29 cellular contexts compared by ENCODE assay signal in genomic region chr11:116868066-116868465, GRCh38. TPM values are rescaled to one million over a fixed set of nuclear protein-coding genes. Genes with fewer than 3 reads are reported as not detected.
"Had no signal": no experiment of that assay in that cellular context is flagged by ENCODE, and none has a peak within 500 bp of the region (broad histone marks: within the 10 kb centered on the region; RNA-seq: fewer than 3 reads in every experiment).

No MANE protein-coding gene starts in this region.

- H3K27me3 Mint-ChIP-seq: activated CD4-positive, alpha-beta T cell treated with anti-CD3 and anti-CD28 coated beads for 36 hours; activated CD8-positive, alpha-beta memory T cell treated with anti-CD3 and anti-CD28 coated beads, Interleukin-2, amount 10 ng/mL, durations not matched to agents 7 days and 5 days; activated naive CD8-positive, alpha-beta T cell; dendritic cell treated with granulocyte-macrophage colony-stimulating factor and Interleukin-4, amounts not matched to agents 40 ng/mL and 50 ng/mL, for 4 days; naive thymus-derived CD8-positive, alpha-beta T cell; type B pancreatic cell had no signal

- H3K9me3 Mint-ChIP-seq: activated T-cell treated with anti-CD3 and anti-CD28 coated beads, Interleukin-2, amount 50 U/mL, for 72 hours; dendritic cell treated with granulocyte-macrophage colony-stimulating factor and Interleukin-4, amounts not matched to agents 40 ng/mL and 50 ng/mL, for 4 days; immature natural killer cell; naive thymus-derived CD8-positive, alpha-beta T cell; neural progenitor cell; T-helper 2 cell treated with Interferon-gamma antibody and Interleukin-4, amounts not matched to agents 5 μg/mL and 100 μg/mL, for 36 hours; type B pancreatic cell had no signal

- H3K27me3 ChIP-seq: body of pancreas, esophagus muscularis mucosa, neural progenitor cell, sigmoid colon, uterus had no signal

- H3K4me3 ChIP-seq: body of pancreas, esophagus muscularis mucosa, lower lobe of right lung, neural progenitor cell, sigmoid colon, smooth muscle cell, uterus had no signal

- H3K4me1 Mint-ChIP-seq: neural progenitor cell had no signal

- H3K27ac ChIP-seq: body of pancreas, esophagus muscularis mucosa, lower lobe of right lung, neural progenitor cell, uterus had no signal

- H3K9ac ChIP-seq: neural progenitor cell had no signal

- DNase-seq: activated CD4-positive, alpha-beta T cell treated with anti-CD3 and anti-CD28 coated beads for 36 hours; activated CD4-positive, CD25-positive, alpha-beta regulatory T cell; activated CD8-positive, alpha-beta memory T cell treated with anti-CD3 and anti-CD28 coated beads, Interleukin-2, amount 10 ng/mL, durations not matched to agents 7 days and 5 days; activated CD8-positive, alpha-beta T cell treated with anti-CD3 and anti-CD28 coated beads, Interleukin-2, amount 10 ng/mL, durations not matched to agents 7 days and 5 days; activated naive CD4-positive, alpha-beta T cell; activated T-cell treated with anti-CD3 and anti-CD28 coated beads, Interleukin-2, amount 50 U/mL, for 72 hours; aorta; body of pancreas; effector CD4-positive, alpha-beta T cell; foreskin melanocyte; hypothalamus; immature natural killer cell; kidney; lower lobe of right lung; mesenchymal stem cell; naive thymus-derived CD8-positive, alpha-beta T cell; sigmoid colon; stimulated activated CD4-positive, alpha-beta T cell treated with anti-CD3 and anti-CD28 coated beads, Interleukin-1b, Interleukin-23, amount 100 ng/mL, for 48 hours; stimulated activated naive CD4-positive, alpha-beta T cell; T-helper 1 cell; uterus had no signal

- H3K36me3 ChIP-seq: neural progenitor cell, uterus had no signal

- H3K4me3 Mint-ChIP-seq: activated CD4-positive, alpha-beta T cell treated with anti-CD3 and anti-CD28 coated beads for 36 hours; activated CD8-positive, alpha-beta memory T cell treated with anti-CD3 and anti-CD28 coated beads, Interleukin-2, amount 10 ng/mL, durations not matched to agents 7 days and 5 days; activated CD8-positive, alpha-beta T cell treated with anti-CD3 and anti-CD28 coated beads, Interleukin-2, amount 10 ng/mL, durations not matched to agents 7 days and 5 days; activated naive CD8-positive, alpha-beta T cell; activated T-cell treated with anti-CD3 and anti-CD28 coated beads, Interleukin-2, amount 50 U/mL, for 72 hours; dendritic cell treated with granulocyte-macrophage colony-stimulating factor and Interleukin-4, amounts not matched to agents 40 ng/mL and 50 ng/mL, for 4 days; immature natural killer cell; naive thymus-derived CD8-positive, alpha-beta T cell; neural progenitor cell; T-helper 2 cell treated with Interferon-gamma antibody and Interleukin-4, amounts not matched to agents 5 μg/mL and 100 μg/mL, for 36 hours; type B pancreatic cell had no signal

- H3K4me1 ChIP-seq: body of pancreas, lower lobe of right lung, neural progenitor cell, sigmoid colon, uterus had no signal

- ATAC-seq: activated CD4-positive, alpha-beta T cell treated with anti-CD3 and anti-CD28 coated beads for 36 hours; activated CD8-positive, alpha-beta memory T cell treated with anti-CD3 and anti-CD28 coated beads, Interleukin-2, amount 10 ng/mL, durations not matched to agents 7 days and 5 days; activated CD8-positive, alpha-beta T cell treated with anti-CD3 and anti-CD28 coated beads, Interleukin-2, amount 10 ng/mL, durations not matched to agents 7 days and 5 days; activated T-cell treated with anti-CD3 and anti-CD28 coated beads, Interleukin-2, amount 50 U/mL, for 72 hours; body of pancreas; lower lobe of right lung; naive thymus-derived CD8-positive, alpha-beta T cell had no signal

- H3K27ac Mint-ChIP-seq: activated CD4-positive, alpha-beta T cell treated with anti-CD3 and anti-CD28 coated beads for 36 hours; activated CD8-positive, alpha-beta memory T cell treated with anti-CD3 and anti-CD28 coated beads, Interleukin-2, amount 10 ng/mL, durations not matched to agents 7 days and 5 days; activated CD8-positive, alpha-beta T cell treated with anti-CD3 and anti-CD28 coated beads, Interleukin-2, amount 10 ng/mL, durations not matched to agents 7 days and 5 days; activated naive CD8-positive, alpha-beta T cell; dendritic cell treated with granulocyte-macrophage colony-stimulating factor and Interleukin-4, amounts not matched to agents 40 ng/mL and 50 ng/mL, for 4 days; neural progenitor cell; T-helper 2 cell treated with Interferon-gamma antibody and Interleukin-4, amounts not matched to agents 5 μg/mL and 100 μg/mL, for 36 hours; type B pancreatic cell had no signal

- H3K9me3 ChIP-seq: body of pancreas, esophagus muscularis mucosa, lower lobe of right lung, sigmoid colon, uterus had no signal

RNA-seq across cellular contexts. Expression of gene APOA1, which starts 30.6 kb away (rescaled TPM):
- total RNA-seq: activated CD4-positive, alpha-beta T cell treated with anti-CD3 and anti-CD28 coated beads for 36 hours; activated CD8-positive, alpha-beta T cell treated with anti-CD3 and anti-CD28 coated beads, Interleukin-2, amount 10 ng/mL, durations not matched to agents 7 days and 5 days; activated T-cell treated with anti-CD3 and anti-CD28 coated beads, Interleukin-2, amount 50 U/mL, for 72 hours; aorta; kidney; SK-MEL-5 had no signal

RNA-seq across cellular contexts. Expression of gene APOC3, which starts 38.4 kb away (rescaled TPM):
- total RNA-seq: activated CD4-positive, alpha-beta T cell treated with anti-CD3 and anti-CD28 coated beads for 36 hours; activated CD8-positive, alpha-beta memory T cell treated with anti-CD3 and anti-CD28 coated beads, Interleukin-2, amount 10 ng/mL, durations not matched to agents 7 days and 5 days; activated CD8-positive, alpha-beta T cell treated with anti-CD3 and anti-CD28 coated beads, Interleukin-2, amount 10 ng/mL, durations not matched to agents 7 days and 5 days; activated T-cell treated with anti-CD3 and anti-CD28 coated beads, Interleukin-2, amount 50 U/mL, for 72 hours; aorta; esophagus muscularis mucosa; kidney; lower lobe of right lung; naive thymus-derived CD8-positive, alpha-beta T cell; sigmoid colon; SK-MEL-5; smooth muscle cell had no signal
- polyA plus RNA-seq: immature natural killer cell; naive thymus-derived CD8-positive, alpha-beta T cell had no signal

RNA-seq across cellular contexts. Expression of gene APOA4, which starts 45.0 kb away (rescaled TPM):
- total RNA-seq: activated CD4-positive, alpha-beta T cell treated with anti-CD3 and anti-CD28 coated beads for 36 hours; activated CD8-positive, alpha-beta memory T cell treated with anti-CD3 and anti-CD28 coated beads, Interleukin-2, amount 10 ng/mL, durations not matched to agents 7 days and 5 days; activated CD8-positive, alpha-beta T cell treated with anti-CD3 and anti-CD28 coated beads, Interleukin-2, amount 10 ng/mL, durations not matched to agents 7 days and 5 days; activated T-cell treated with anti-CD3 and anti-CD28 coated beads, Interleukin-2, amount 50 U/mL, for 72 hours; aorta; body of pancreas; kidney; lower lobe of right lung; naive thymus-derived CD8-positive, alpha-beta T cell; sigmoid colon; SK-MEL-5; smooth muscle cell; uterus had no signal
- polyA plus RNA-seq: immature natural killer cell; naive thymus-derived CD8-positive, alpha-beta T cell had no signal
